In genomic region chr19:29640231-29640630, GRCh38 we compare ENCODE assay signal across 1 cellular context.
TF ChIP-seq lines count a peak whose summit lies in the region.

No MANE protein-coding gene starts in this region.

TF ChIP-seq in K562, 482 proteins besides CTCF, POLR2A, EP300 and RAD21 (continued from another document):
- no peak for TF ChIP-seq DLX4 (CRISPR knock-in tag; IDR thresholded peaks at IDR 0.05)
